In the genomic region with DNA sequence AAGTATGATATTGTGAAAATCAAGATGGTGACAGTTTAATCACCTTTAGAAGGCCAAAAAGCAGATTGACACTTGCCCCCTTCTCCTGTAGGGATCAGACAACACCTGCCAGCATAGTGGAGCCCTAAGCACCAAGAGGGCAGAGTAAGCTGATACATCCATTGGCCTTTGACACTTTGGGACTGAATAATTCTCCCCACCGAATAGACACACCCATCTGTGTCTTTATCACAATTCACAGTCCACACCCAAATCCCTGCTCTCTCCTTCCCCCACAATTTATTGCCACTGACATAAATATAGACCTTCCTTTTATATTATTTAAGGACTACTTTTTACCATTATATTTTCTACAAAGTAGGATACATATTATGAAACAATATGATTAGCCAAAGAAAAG, we compare ENCODE assay signal across 29 cellular contexts. TPM values are rescaled to one million over a fixed set of nuclear protein-coding genes. Genes with fewer than 3 reads are reported as not detected.
"Had no signal": no experiment of that assay in that cellular context is flagged by ENCODE, and none has a peak within 500 bp of the region (broad histone marks: within the 10 kb centered on the region; RNA-seq: fewer than 3 reads in every experiment).

No MANE protein-coding gene starts in this region.

- H3K4me3 ChIP-seq: left ventricle myocardium inferior, lung, pancreas, prostate gland, sigmoid colon, smooth muscle cell, tibial nerve, upper lobe of left lung, vagina had no signal

- H3K4me1 ChIP-seq: pancreas, prostate gland, tibial nerve, vagina had no signal

- H3K27me3 ChIP-seq: pancreas, sigmoid colon, tibial nerve, upper lobe of left lung, vagina had no signal

- H3K4me3 Mint-ChIP-seq: immature natural killer cell; mesothelial cell of epicardium; naive B cell; natural killer cell; stimulated activated memory B cell treated with anti-CD40 and anti-IgM and Interleukin-4, amounts not matched to agents 10 μg/mL and 1 μg/mL and 100 μg/mL, for 72 hours; stimulated activated naive CD8-positive, alpha-beta T cell treated with anti-CD3 and anti-CD28 coated beads, Interleukin-15, amount 100 ng/mL, for 72 hours had no signal

- H3K27ac Mint-ChIP-seq: mesothelial cell of epicardium; natural killer cell; stimulated activated memory B cell treated with anti-CD40 and anti-IgM and Interleukin-4, amounts not matched to agents 10 μg/mL and 1 μg/mL and 100 μg/mL, for 72 hours had no signal

- DNase-seq: hypothalamus; immature natural killer cell; kidney; left ventricle myocardium inferior; mesendoderm; naive B cell; natural killer cell; nucleus accumbens; pancreas; posterior cingulate gyrus; retina; right cardiac atrium; sigmoid colon; stimulated activated CD4-positive, alpha-beta T cell treated with anti-CD3 and anti-CD28 coated beads, Interleukin-1b, Interleukin-23, amount 100 ng/mL, for 48 hours; stimulated activated CD4-positive, alpha-beta T cell treated with anti-CD3 and anti-CD28 coated beads, Interleukin-2, amount 100 ng/mL, for 48 hours; stimulated activated CD4-positive, alpha-beta T cell treated with anti-CD3 and anti-CD28 coated beads, Interleukin-4, amount 100 ng/mL, for 4 hours; stimulated activated CD8-positive, alpha-beta memory T cell treated with anti-CD3 and anti-CD28 coated beads, Interleukin-4, amount 100 ng/mL, for 48 hours; stimulated activated naive CD4-positive, alpha-beta T cell treated with Interleukin-2 at 50 U/mL for 16 hours; stimulated activated naive CD8-positive, alpha-beta T cell treated with anti-CD3 and anti-CD28 coated beads, Interleukin-15, amount 100 ng/mL, for 72 hours; substantia nigra; upper lobe of left lung had no signal

- H3K36me3 Mint-ChIP-seq: immature natural killer cell; mesothelial cell of epicardium; naive B cell; natural killer cell; stimulated activated memory B cell treated with anti-CD40 and anti-IgM and Interleukin-4, amounts not matched to agents 10 μg/mL and 1 μg/mL and 100 μg/mL, for 72 hours had no signal

- H3K4me1 Mint-ChIP-seq: mesothelial cell of epicardium had no signal

- H3K27me3 Mint-ChIP-seq: naive B cell; stimulated activated memory B cell treated with anti-CD40 and anti-IgM and Interleukin-4, amounts not matched to agents 10 μg/mL and 1 μg/mL and 100 μg/mL, for 72 hours had no signal

- FAIRE-seq: islet of Langerhans, kidney, pancreas had no signal

- H3K27ac ChIP-seq: left ventricle myocardium inferior, pancreas, prostate gland, sigmoid colon, tibial nerve, upper lobe of left lung, vagina had no signal

- H3K36me3 ChIP-seq: left ventricle myocardium inferior, pancreas, prostate gland, sigmoid colon, tibial nerve, upper lobe of left lung, vagina had no signal

- H3K9me3 Mint-ChIP-seq: immature natural killer cell; mesothelial cell of epicardium; stimulated activated memory B cell treated with anti-CD40 and anti-IgM and Interleukin-4, amounts not matched to agents 10 μg/mL and 1 μg/mL and 100 μg/mL, for 72 hours; stimulated activated naive CD8-positive, alpha-beta T cell treated with anti-CD3 and anti-CD28 coated beads, Interleukin-15, amount 100 ng/mL, for 72 hours had no signal

- H3K9me3 ChIP-seq: left ventricle myocardium inferior, pancreas, prostate gland, tibial nerve, upper lobe of left lung, vagina had no signal

- H3K4me2 ChIP-seq: smooth muscle cell had no signal

- ATAC-seq: natural killer cell; pancreas; right cardiac atrium; stimulated activated memory B cell treated with anti-CD40 and anti-IgM and Interleukin-4, amounts not matched to agents 10 μg/mL and 1 μg/mL and 100 μg/mL, for 72 hours; stimulated activated naive CD8-positive, alpha-beta T cell treated with anti-CD3 and anti-CD28 coated beads, Interleukin-15, amount 100 ng/mL, for 72 hours had no signal

RNA-seq across cellular contexts. Expression of gene WDR49, which starts 3.1 kb away (rescaled TPM):
- polyA plus RNA-seq: smooth muscle cell had no signal
